Comparison of ENCODE assay signal across 13 cellular contexts in the genomic region with DNA sequence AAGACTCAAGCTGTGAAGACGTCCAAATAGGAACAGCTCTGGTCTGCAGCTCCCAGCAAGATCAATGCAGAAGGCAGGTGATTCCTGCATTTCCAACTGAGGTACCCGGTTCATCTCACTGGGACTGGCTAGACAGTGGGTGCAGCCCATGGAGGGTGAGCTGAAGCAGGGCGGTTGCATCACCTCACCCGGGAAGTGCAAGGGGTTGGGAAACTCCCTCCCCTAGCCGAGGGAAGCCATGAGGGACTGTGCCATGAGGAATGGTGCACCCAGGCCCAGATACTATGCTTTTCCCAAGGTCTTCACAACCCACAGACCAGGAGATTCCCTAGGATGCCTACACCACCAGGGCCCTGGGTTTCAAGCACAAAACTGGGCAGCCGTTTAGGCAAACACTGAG. TPM values are rescaled to one million over a fixed set of nuclear protein-coding genes. Genes with fewer than 3 reads are reported as not detected.
"Had no signal": no experiment of that assay in that cellular context is flagged by ENCODE, and none has a peak within 500 bp of the region (broad histone marks: within the 10 kb centered on the region; RNA-seq: fewer than 3 reads in every experiment).

No MANE protein-coding gene starts in this region.

RNA-seq across cellular contexts. Expression of gene ZSWIM2, which starts 37.2 kb away (rescaled TPM):
- total RNA-seq: stomach, suprapubic skin, thoracic aorta, thyroid gland, tibial nerve, transverse colon, upper lobe of left lung, upper lobe of right lung, ureter, uterus, vagina had no signal
- polyA plus RNA-seq: stomach, thymus, urinary bladder had no signal
